ENCODE assay signal across 1 cellular context in the genomic region with DNA sequence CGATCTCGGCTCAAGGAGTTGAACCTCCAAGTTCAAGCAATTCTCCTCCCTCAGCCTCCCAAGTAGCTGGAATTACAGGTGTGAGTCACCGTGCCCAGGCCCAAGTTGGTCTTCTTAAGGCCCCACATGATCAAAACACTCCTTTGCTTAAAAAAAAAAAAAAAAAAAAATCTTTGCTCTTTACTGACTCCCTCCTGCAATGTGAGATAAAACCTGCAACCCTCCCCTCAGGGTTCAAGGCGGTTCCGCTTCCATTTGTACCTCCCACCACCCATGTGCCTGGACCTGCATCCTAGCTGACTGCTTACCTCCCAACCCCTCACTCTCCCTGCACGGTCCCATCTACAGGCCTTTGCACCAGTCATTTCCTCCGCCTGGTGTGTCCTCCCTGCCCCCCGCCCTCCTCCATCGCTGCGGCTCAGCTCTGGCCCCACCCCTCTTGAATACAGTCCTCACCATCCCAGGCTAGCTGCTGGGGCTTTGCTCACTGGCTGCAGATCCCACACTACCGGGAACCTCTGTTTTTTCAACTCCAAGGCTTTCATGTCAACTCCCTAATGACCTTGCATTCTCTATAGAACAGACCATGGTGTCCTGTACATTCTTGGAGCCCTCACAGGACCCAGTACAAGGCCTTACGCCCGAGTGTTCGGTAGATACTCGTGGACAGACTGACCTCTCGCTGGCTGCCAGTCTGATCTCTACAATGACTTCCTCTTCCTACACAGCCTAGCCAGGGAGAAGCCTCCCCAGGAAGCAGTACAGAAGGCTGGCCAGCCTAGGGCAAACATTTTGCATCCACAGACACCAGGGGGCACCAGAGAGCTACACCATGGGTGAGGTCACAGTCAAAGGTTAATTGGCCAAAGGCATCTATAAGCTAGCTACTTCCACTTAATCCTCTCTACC.
A peak's percentile ranks its signal among the peaks of the same experiment; 100 is the strongest.
TF ChIP-seq lines count a peak whose summit lies in the region.

No MANE protein-coding gene starts in this region.

TF ChIP-seq in K562, 482 proteins besides CTCF, POLR2A, EP300 and RAD21 (continued from another document and continues in another):
- TF ChIP-seq, protein P1, sequence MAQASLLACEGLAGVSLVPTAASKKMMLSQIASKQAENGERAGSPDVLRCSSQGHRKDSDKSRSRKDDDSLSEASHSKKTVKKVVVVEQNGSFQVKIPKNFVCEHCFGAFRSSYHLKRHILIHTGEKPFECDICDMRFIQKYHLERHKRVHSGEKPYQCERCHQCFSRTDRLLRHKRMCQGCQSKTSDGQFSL (CRISPR knock-in tag; IDR thresholded peaks at IDR 0.05): 0 out of 2 replicates have a peak, but pooled peaks have one; percentile 18
- TF ChIP-seq, protein P1 (tag; IDR thresholded peaks at IDR 0.05): no peak
- TF ChIP-seq SMARCC2 (IDR thresholded peaks at IDR 0.05; ENCODE audit: low read depth): 0 out of 2 replicates have a peak, but pooled peaks have one; percentile 36
- TF ChIP-seq TAF15 (IDR thresholded peaks at IDR 0.05; ENCODE audit: low read depth, low read length): no peak
- no peak for TF ChIP-seq ZNF57 (CRISPR knock-in tag; IDR thresholded peaks at IDR 0.05)
- no peak for TF ChIP-seq PPARD (CRISPR knock-in tag; IDR thresholded peaks at IDR 0.05)
- TF ChIP-seq ZNF239 (CRISPR knock-in tag; IDR thresholded peaks at IDR 0.05): no peak
- no peak for TF ChIP-seq ZNF764 (CRISPR knock-in tag; IDR thresholded peaks at IDR 0.05; ENCODE audit: low read depth)
- TF ChIP-seq, protein P2, sequence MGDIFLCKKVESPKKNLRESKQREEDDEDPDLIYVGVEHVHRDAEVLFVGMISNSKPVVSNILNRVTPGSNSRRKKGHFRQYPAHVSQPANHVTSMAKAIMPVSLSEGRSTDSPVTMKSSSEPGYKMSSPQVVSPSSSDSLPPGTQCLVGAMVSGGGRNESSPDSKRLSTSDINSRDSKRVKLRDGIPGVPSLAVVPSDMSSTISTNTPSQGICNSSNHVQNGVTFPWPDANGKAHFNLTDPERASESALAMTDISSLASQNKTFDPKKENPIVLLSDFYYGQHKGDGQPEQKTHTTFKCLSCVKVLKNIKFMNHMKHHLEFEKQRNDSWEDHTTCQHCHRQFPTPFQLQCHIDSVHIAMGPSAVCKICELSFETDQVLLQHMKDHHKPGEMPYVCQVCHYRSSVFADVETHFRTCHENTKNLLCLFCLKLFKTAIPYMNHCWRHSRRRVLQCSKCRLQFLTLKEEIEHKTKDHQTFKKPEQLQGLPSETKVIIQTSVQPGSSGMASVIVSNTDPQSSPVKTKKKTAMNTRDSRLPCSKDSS (IDR thresholded peaks at IDR 0.05; ENCODE audit: low read depth, partially characterized antibody): no peak
- TF ChIP-seq, protein P3, sequence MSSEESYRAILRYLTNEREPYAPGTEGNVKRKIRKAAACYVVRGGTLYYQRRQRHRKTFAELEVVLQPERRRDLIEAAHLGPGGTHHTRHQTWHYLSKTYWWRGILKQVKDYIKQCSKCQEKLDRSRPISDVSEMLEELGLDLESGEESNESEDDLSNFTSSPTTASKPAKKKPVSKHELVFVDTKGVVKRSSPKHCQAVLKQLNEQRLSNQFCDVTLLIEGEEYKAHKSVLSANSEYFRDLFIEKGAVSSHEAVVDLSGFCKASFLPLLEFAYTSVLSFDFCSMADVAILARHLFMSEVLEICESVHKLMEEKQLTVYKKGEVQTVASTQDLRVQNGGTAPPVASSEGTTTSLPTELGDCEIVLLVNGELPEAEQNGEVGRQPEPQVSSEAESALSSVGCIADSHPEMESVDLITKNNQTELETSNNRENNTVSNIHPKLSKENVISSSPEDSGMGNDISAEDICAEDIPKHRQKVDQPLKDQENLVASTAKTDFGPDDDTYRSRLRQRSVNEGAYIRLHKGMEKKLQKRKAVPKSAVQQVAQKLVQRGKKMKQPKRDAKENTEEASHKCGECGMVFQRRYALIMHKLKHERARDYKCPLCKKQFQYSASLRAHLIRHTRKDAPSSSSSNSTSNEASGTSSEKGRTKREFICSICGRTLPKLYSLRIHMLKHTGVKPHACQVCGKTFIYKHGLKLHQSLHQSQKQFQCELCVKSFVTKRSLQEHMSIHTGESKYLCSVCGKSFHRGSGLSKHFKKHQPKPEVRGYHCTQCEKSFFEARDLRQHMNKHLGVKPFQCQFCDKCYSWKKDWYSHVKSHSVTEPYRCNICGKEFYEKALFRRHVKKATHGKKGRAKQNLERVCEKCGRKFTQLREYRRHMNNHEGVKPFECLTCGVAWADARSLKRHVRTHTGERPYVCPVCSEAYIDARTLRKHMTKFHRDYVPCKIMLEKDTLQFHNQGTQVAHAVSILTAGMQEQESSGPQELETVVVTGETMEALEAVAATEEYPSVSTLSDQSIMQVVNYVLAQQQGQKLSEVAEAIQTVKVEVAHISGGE (CRISPR knock-in tag; IDR thresholded peaks at IDR 0.05): no peak
- TF ChIP-seq, protein P4, sequence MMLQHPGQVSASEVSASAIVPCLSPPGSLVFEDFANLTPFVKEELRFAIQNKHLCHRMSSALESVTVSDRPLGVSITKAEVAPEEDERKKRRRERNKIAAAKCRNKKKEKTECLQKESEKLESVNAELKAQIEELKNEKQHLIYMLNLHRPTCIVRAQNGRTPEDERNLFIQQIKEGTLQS (IDR thresholded peaks at IDR 0.05): 0 out of 2 replicates have a peak, but pooled peaks have one; percentile 14
- TF ChIP-seq, protein P4 (CRISPR knock-in tag; conservative IDR thresholded peaks at IDR 0.05): no peak
- TF ChIP-seq RCOR1 (IDR thresholded peaks at IDR 0.05; ENCODE audit: borderline replicate concordance in 1 of 2, low read depth in 2 of 2, low read length in 2 of 2): peak in 1 of 2 experiments; percentile 41; a peak in 1 of 4 replicates
- TF ChIP-seq, protein P5, sequence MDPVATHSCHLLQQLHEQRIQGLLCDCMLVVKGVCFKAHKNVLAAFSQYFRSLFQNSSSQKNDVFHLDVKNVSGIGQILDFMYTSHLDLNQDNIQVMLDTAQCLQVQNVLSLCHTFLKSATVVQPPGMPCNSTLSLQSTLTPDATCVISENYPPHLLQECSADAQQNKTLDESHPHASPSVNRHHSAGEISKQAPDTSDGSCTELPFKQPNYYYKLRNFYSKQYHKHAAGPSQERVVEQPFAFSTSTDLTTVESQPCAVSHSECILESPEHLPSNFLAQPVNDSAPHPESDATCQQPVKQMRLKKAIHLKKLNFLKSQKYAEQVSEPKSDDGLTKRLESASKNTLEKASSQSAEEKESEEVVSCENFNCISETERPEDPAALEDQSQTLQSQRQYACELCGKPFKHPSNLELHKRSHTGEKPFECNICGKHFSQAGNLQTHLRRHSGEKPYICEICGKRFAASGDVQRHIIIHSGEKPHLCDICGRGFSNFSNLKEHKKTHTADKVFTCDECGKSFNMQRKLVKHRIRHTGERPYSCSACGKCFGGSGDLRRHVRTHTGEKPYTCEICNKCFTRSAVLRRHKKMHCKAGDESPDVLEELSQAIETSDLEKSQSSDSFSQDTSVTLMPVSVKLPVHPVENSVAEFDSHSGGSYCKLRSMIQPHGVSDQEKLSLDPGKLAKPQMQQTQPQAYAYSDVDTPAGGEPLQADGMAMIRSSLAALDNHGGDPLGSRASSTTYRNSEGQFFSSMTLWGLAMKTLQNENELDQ (CRISPR knock-in tag; IDR thresholded peaks at IDR 0.05; ENCODE audit: borderline replicate concordance): no peak
- no peak for TF ChIP-seq MIER1 (IDR thresholded peaks at IDR 0.05; ENCODE audit: low read depth)
- no peak for TF ChIP-seq MTA2 (IDR thresholded peaks at IDR 0.05; ENCODE audit: low read depth)
- no peak for TF ChIP-seq HLTF (IDR thresholded peaks at IDR 0.05)
- no peak for TF ChIP-seq NCOA4 (IDR thresholded peaks at IDR 0.05; ENCODE audit: partially characterized antibody)
- TF ChIP-seq NEUROD1 (IDR thresholded peaks at IDR 0.05; ENCODE audit: borderline replicate concordance, low read depth, low read length, partially characterized antibody): no peak
- TF ChIP-seq, protein P6, sequence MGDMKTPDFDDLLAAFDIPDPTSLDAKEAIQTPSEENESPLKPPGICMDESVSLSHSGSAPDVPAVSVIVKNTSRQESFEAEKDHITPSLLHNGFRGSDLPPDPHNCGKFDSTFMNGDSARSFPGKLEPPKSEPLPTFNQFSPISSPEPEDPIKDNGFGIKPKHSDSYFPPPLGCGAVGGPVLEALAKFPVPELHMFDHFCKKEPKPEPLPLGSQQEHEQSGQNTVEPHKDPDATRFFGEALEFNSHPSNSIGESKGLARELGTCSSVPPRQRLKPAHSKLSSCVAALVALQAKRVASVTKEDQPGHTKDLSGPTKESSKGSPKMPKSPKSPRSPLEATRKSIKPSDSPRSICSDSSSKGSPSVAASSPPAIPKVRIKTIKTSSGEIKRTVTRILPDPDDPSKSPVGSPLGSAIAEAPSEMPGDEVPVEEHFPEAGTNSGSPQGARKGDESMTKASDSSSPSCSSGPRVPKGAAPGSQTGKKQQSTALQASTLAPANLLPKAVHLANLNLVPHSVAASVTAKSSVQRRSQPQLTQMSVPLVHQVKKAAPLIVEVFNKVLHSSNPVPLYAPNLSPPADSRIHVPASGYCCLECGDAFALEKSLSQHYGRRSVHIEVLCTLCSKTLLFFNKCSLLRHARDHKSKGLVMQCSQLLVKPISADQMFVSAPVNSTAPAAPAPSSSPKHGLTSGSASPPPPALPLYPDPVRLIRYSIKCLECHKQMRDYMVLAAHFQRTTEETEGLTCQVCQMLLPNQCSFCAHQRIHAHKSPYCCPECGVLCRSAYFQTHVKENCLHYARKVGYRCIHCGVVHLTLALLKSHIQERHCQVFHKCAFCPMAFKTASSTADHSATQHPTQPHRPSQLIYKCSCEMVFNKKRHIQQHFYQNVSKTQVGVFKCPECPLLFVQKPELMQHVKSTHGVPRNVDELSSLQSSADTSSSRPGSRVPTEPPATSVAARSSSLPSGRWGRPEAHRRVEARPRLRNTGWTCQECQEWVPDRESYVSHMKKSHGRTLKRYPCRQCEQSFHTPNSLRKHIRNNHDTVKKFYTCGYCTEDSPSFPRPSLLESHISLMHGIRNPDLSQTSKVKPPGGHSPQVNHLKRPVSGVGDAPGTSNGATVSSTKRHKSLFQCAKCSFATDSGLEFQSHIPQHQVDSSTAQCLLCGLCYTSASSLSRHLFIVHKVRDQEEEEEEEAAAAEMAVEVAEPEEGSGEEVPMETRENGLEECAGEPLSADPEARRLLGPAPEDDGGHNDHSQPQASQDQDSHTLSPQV (IDR thresholded peaks at IDR 0.05): peak; percentile 83
- TF ChIP-seq, protein P7, sequence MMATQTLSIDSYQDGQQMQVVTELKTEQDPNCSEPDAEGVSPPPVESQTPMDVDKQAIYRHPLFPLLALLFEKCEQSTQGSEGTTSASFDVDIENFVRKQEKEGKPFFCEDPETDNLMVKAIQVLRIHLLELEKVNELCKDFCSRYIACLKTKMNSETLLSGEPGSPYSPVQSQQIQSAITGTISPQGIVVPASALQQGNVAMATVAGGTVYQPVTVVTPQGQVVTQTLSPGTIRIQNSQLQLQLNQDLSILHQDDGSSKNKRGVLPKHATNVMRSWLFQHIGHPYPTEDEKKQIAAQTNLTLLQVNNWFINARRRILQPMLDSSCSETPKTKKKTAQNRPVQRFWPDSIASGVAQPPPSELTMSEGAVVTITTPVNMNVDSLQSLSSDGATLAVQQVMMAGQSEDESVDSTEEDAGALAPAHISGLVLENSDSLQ (IDR thresholded peaks at IDR 0.05): peak; percentile 42; the same call in 1 of the 2 replicates
- TF ChIP-seq FOXK1 (CRISPR knock-in tag; IDR thresholded peaks at IDR 0.05; ENCODE audit: borderline replicate concordance): no peak
- TF ChIP-seq, protein P8, sequence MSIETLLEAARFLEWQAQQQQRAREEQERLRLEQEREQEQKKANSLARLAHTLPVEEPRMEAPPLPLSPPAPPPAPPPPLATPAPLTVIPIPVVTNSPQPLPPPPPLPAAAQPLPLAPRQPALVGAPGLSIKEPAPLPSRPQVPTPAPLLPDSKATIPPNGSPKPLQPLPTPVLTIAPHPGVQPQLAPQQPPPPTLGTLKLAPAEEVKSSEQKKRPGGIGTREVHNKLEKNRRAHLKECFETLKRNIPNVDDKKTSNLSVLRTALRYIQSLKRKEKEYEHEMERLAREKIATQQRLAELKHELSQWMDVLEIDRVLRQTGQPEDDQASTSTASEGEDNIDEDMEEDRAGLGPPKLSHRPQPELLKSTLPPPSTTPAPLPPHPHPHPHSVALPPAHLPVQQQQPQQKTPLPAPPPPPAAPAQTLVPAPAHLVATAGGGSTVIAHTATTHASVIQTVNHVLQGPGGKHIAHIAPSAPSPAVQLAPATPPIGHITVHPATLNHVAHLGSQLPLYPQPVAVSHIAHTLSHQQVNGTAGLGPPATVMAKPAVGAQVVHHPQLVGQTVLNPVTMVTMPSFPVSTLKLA (conservative IDR thresholded peaks at IDR 0.05): 0 out of 4 replicates have a peak, but pooled peaks of 1 of the 2 experiments have one; percentile 33
- TF ChIP-seq ZC3H11A (IDR thresholded peaks at IDR 0.05; ENCODE audit: low read depth, low read length): no peak
- TF ChIP-seq NR4A1 (CRISPR knock-in tag; IDR thresholded peaks at IDR 0.05): no peak
- TF ChIP-seq NR4A1 (tag; IDR thresholded peaks at IDR 0.05): no peak
- no peak for TF ChIP-seq L3MBTL2 (IDR thresholded peaks at IDR 0.05)
- no peak for TF ChIP-seq SMARCB1 (IDR thresholded peaks at IDR 0.05; ENCODE audit: insufficient read length, low read depth)
- TF ChIP-seq GABPA (tag; conservative IDR thresholded peaks at IDR 0.05; ENCODE audit: low read depth): peak; percentile 56
- TF ChIP-seq PRPF4 (IDR thresholded peaks at IDR 0.05; ENCODE audit: insufficient read depth, low read depth, low read length, poor library complexity, severe bottlenecking): no peak
- peak; percentile 65 for TF ChIP-seq CREM (IDR thresholded peaks at IDR 0.05; ENCODE audit: low read depth)
- TF ChIP-seq, protein P9, sequence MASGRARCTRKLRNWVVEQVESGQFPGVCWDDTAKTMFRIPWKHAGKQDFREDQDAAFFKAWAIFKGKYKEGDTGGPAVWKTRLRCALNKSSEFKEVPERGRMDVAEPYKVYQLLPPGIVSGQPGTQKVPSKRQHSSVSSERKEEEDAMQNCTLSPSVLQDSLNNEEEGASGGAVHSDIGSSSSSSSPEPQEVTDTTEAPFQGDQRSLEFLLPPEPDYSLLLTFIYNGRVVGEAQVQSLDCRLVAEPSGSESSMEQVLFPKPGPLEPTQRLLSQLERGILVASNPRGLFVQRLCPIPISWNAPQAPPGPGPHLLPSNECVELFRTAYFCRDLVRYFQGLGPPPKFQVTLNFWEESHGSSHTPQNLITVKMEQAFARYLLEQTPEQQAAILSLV (tag; IDR thresholded peaks at IDR 0.05): no peak
- TF ChIP-seq THRAP3 (IDR thresholded peaks at IDR 0.05; ENCODE audit: borderline replicate concordance): no peak
- TF ChIP-seq HDAC8 (tag; IDR thresholded peaks at IDR 0.05): no peak
- TF ChIP-seq NFRKB (IDR thresholded peaks at IDR 0.05; ENCODE audit: low read depth): no peak
- TF ChIP-seq SMAD2 (IDR thresholded peaks at IDR 0.05; ENCODE audit: low read depth, low read length): no peak
- peak; percentile 95 for TF ChIP-seq SPI1 (IDR thresholded peaks at IDR 0.05; ENCODE audit: borderline replicate concordance, low read depth, low read length)
- peak; percentile 86 for TF ChIP-seq ARID2 (IDR thresholded peaks at IDR 0.05)
